ENCODE assay signal across 8 cellular contexts in the genomic region with DNA sequence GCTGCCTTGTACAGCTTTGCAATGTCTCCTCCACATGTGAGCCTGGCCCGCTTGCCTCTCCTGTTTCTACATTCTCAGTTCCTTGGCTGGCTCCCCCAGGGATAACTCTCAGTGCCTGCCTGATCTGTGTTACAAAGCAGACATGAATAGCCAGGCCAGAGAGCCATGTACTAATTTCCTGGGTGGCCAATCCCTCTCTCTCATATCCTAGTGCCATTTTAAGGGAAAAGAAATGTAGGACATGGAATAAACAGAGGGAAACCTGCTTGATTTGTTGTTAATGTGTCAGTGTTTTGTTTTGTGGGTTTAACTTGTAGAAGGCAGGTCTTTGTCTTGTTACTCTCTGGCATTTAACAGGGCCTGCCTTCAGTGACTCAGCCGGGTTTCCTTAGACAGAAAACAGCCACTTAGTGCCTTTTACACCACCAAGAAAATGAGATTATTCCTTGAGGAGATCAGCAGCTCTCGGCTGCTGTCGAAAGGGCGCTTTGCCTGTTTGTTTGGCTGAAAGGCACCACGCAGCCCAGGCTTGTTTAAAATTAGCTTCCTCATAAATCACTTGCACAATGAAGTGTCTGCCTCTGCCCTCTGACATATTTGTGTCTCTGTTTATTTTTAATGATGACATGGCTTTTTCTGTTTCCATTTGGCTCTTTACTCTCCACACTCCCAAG.
DNase-seq lines count a peak whose midpoint lies in the region; ATAC-seq, FAIRE-seq and TF ChIP-seq lines count a peak whose summit lies in the region.

No MANE protein-coding gene starts in this region.

- TF ChIP-seq CTCF in ascending aorta (IDR thresholded peaks at IDR 0.05), result no peak

- H3K27me3 ChIP-seq in ascending aorta (no peaks in the 10 kb centered on the region), iPS-20b (ENCODE audit: insufficient read depth, low read length) (no peaks in the 10 kb centered on the region)

- POLR2A ChIA-PET in HEK293T (lab: Yijun Ruan, JAX), result no interaction called here

- peak overlapping the region; percentile 78 to 83 for H3K27ac ChIP-seq in ascending aorta
- H3K27ac ChIP-seq in iPS-20b (ENCODE audit: low read length), result no peak overlapping the region

- peak overlapping the region; percentile 31; the same call in 1 of the 2 replicates for H3K9ac ChIP-seq in iPS-20b (ENCODE audit: low read depth, low read length)

- no peak for TF ChIP-seq POLR2A in GM12891 (IDR thresholded peaks at IDR 0.05; ENCODE audit: low read depth, low read length)

- intact Hi-C loops in ascending aorta (cut with DNase I), result no loop called here
- intact Hi-C loops in sciatic nerve (cut with DNase I), result no loop called here

- peaks cover 3 to 14% of the 10 kb centered on the region in 2 donors for H3K4me1 ChIP-seq in ascending aorta
- H3K4me1 ChIP-seq in iPS-20b (ENCODE audit: insufficient read depth, low read length), result peaks cover 13% of the 10 kb centered on the region

- H3K4me3 ChIP-seq in ascending aorta (no peak overlapping the region), iPS-20b (ENCODE audit: low read length) (no peak overlapping the region)

- no peak for FAIRE-seq in GM12891 (lab: Jason Lieb, UNC)

- no peaks in the 10 kb centered on the region for H3K36me3 ChIP-seq in ascending aorta
- no peaks in the 10 kb centered on the region for H3K36me3 ChIP-seq in iPS-20b (ENCODE audit: insufficient read depth, low read depth, low read length)

- ATAC-seq in sciatic nerve, result peak; percentile 91
- no peak for ATAC-seq in HG03521 (IDR thresholded peaks at IDR 0.05; ENCODE audit: unreplicated experiment)

- H3K9me3 ChIP-seq in ascending aorta (peaks cover 0 to 8% of the 10 kb centered on the region in 2 donors), iPS-20b (ENCODE audit: insufficient read depth, low read depth, low read length) (no peaks in the 10 kb centered on the region)

- CTCF ChIA-PET in HEK293T (lab: Yijun Ruan, JAX), result no interaction called here

- DNase-seq in HEK293T (ENCODE audit: extremely low spot score), result no peak
- peak in 1 of 2 donors; percentile 71 for DNase-seq in ascending aorta (ENCODE audit: low spot score in 2 of 2)
- peak; percentile 64 for DNase-seq in sciatic nerve (ENCODE audit: low spot score)
- DNase-seq in NCI-H1436 (lab: John Stamatoyannopoulos, UW), result no peak
- DNase-seq in DMS53 treated with DMSO at 0.1 percent for 48 hours (lab: John Stamatoyannopoulos, UW; ENCODE audit: unreplicated experiment), result no peak
- no peak for DNase-seq in GM12891 (ENCODE audit: insufficient read length, low spot score)

TF ChIP-seq in HEK293T, 16 proteins besides CTCF, POLR2A, EP300 and RAD21:
- TF ChIP-seq HDGF (IDR thresholded peaks at IDR 0.05; ENCODE audit: borderline replicate concordance), result no peak
- TF ChIP-seq FOXM1 (IDR thresholded peaks at IDR 0.05; ENCODE audit: borderline replicate concordance), result no peak
- TF ChIP-seq, protein P1, sequence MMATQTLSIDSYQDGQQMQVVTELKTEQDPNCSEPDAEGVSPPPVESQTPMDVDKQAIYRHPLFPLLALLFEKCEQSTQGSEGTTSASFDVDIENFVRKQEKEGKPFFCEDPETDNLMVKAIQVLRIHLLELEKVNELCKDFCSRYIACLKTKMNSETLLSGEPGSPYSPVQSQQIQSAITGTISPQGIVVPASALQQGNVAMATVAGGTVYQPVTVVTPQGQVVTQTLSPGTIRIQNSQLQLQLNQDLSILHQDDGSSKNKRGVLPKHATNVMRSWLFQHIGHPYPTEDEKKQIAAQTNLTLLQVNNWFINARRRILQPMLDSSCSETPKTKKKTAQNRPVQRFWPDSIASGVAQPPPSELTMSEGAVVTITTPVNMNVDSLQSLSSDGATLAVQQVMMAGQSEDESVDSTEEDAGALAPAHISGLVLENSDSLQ (IDR thresholded peaks at IDR 0.05), result peak; percentile 45; the same call in 1 of the 2 replicates
- no peak for TF ChIP-seq BHLHE40 (IDR thresholded peaks at IDR 0.05; ENCODE audit: borderline replicate concordance)
- no peak for TF ChIP-seq FOXA1 (IDR thresholded peaks at IDR 0.05)
- no peak for TF ChIP-seq CTBP1 (IDR thresholded peaks at IDR 0.05; ENCODE audit: borderline replicate concordance)

TF ChIP-seq in GM12891, 5 proteins besides CTCF, POLR2A, EP300 and RAD21:
- TF ChIP-seq SPI1 (IDR thresholded peaks at IDR 0.05; ENCODE audit: low read depth, low read length) (no peak), POU2F2 (IDR thresholded peaks at IDR 0.05; ENCODE audit: low read depth, low read length) (no peak), PAX5 (IDR thresholded peaks at IDR 0.05; ENCODE audit: insufficient read depth, low read length, severe bottlenecking) (no peak), POLR2AphosphoS5 (IDR thresholded peaks at IDR 0.05; ENCODE audit: low read depth, low read length) (no peak), TAF1 (IDR thresholded peaks at IDR 0.05; ENCODE audit: low read depth, low read length) (no peak)
TF ChIP-seq in GM12891: peak in this region for 0.
